Comparison of ENCODE assay signal across 16 cellular contexts in genomic region chr1:183891158-183891557, GRCh38.
DNase-seq lines count a peak whose midpoint lies in the region; ATAC-seq, FAIRE-seq and TF ChIP-seq lines count a peak whose summit lies in the region.
"Had no signal": no experiment of that assay in that cellular context is flagged by ENCODE, and none has a peak within 500 bp of the region (broad histone marks: within the 10 kb centered on the region; RNA-seq: fewer than 3 reads in every experiment).

No MANE protein-coding gene starts in this region.

- SMC1A ChIA-PET in GM12878 (lab: Charles Lee; ENCODE audit: uncharacterized antibody, unreplicated experiment) = interaction anchor here (0.6 to 12.0 kb wide), 16 partner anchors 9 to 217 kb away, joined by 3 to 134 read pairs (median 3); no protein-coding TSS in a partner anchor

- BruUV-seq in GM12878 (replicated peaks; lab: Mats Ljungman, UMichigan) = no TSS peak

- no peak for TF ChIP-seq POLR2A in GM12878 (IDR thresholded peaks at IDR 0.05; ENCODE audit: low read depth, low read length)

- POLR2A ChIA-PET in GM12878 (lab: Charles Lee) = interaction anchor here (1.6 kb wide), 2 partner anchors 9 to 20 kb away, joined by 3 to 6 read pairs; no protein-coding TSS in a partner anchor

- no peak for TF ChIP-seq EP300 in GM12878 (IDR thresholded peaks at IDR 0.05; ENCODE audit: borderline replicate concordance in 1 of 2, control insufficient read depth in 1 of 2, low read depth in 2 of 2, low read length in 2 of 2)

- H3K36me3 ChIP-seq in GM12878 (ENCODE audit: control insufficient read depth in 2 of 2, insufficient read depth in 2 of 2, low read length in 1 of 2) (peaks cover 7 to 35% of the 10 kb centered on the region in 2 experiments), MG63 (no peaks in the 10 kb centered on the region)
- H3K36me3 ChIP-seq: BE2C had no signal

- 93% methylated on average over 1 of the region's 1 CpG for WGBS in GM12878 (ENCODE audit: insufficient coverage, insufficient replicate concordance, low lambda C conversion rate, missing lambda C conversion rate)

- RAD21 ChIA-PET in GM12878 (lab: Charles Lee; ENCODE audit: unreplicated experiment) = interaction anchor here (0.7 to 1.0 kb wide), 3 partner anchors 20 to 152 kb away, joined by 3 read pairs; no protein-coding TSS in a partner anchor

- no peak for FAIRE-seq in GM12878 (lab: Jason Lieb, UNC)

- H2AFZ ChIP-seq in GM12878 (ENCODE audit: control insufficient read depth, low read depth, low read length) = no peak overlapping the region

- intact Hi-C loops in GM12878 (cut with micrococcal nuclease; ENCODE audit: unreplicated experiment) = no loop called here

- peak overlapping the region; percentile 65 for H3K4me2 ChIP-seq in GM12878 (ENCODE audit: control insufficient read depth, insufficient read depth)

- no peak for TF ChIP-seq RAD21 in GM12878 (IDR thresholded peaks at IDR 0.05; ENCODE audit: insufficient read depth, low read depth, low read length)

- H3K9me3 ChIP-seq in GM12878 (replicated peaks; ENCODE audit: control insufficient read depth, insufficient read depth, low read length) (no peaks in the 10 kb centered on the region; the same call in 2 of the 3 replicates), MG63 (no peaks in the 10 kb centered on the region)
- H3K9me3 ChIP-seq: BE2C had no signal

- DNase-seq in GM12878 (ENCODE audit: low read depth, low spot score) (no peak), omental fat pad (ENCODE audit: low spot score) (no peak), MG63 (no peak)
- no peak for DNase-seq in effector CD4-positive, alpha-beta T cell
- DNase-seq: activated naive CD4-positive, alpha-beta T cell treated with anti-CD3 and anti-CD28 coated beads, Interleukin-2, amount 10 ng/mL, durations not matched to agents 7 days and 5 days; BE2C; caudate nucleus; mesenchymal stem cell; posterior cingulate gyrus; T1000 had no signal

- peaks cover 69% of the 10 kb centered on the region for H3K4me1 ChIP-seq in GM12878 (ENCODE audit: control insufficient read depth, insufficient read depth, low read length)

- ATAC-seq in GM18858 (IDR thresholded peaks at IDR 0.05; ENCODE audit: unreplicated experiment) (peak; percentile 76), GM21526 (IDR thresholded peaks at IDR 0.05; ENCODE audit: low FRiP score, unreplicated experiment) (peak; percentile 54), HG03066 (IDR thresholded peaks at IDR 0.05; ENCODE audit: low read depth, unreplicated experiment) (peak; percentile 78), GM12878 (peak; percentile 79), GM19455 (IDR thresholded peaks at IDR 0.05; ENCODE audit: unreplicated experiment) (no peak), omental fat pad (ENCODE audit: low FRiP score) (no peak)
- ATAC-seq: esophagus mucosa, Panc1 had no signal

- H3K27ac ChIP-seq in GM12878 (ENCODE audit: control insufficient read depth, insufficient read depth) = peak overlapping the region; percentile 56

- H3K27me3 ChIP-seq in GM12878 (replicated peaks in 1 of 2; ENCODE audit: control insufficient read depth in 2 of 2, insufficient read depth in 2 of 2, low read length in 1 of 2) = no peaks in the 10 kb centered on the region
- H3K27me3 ChIP-seq in MG63 = no peaks in the 10 kb centered on the region
- H3K27me3 ChIP-seq: BE2C had no signal

- peak overlapping the region; percentile 8; the same call in 1 of the 2 replicates for H3K9ac ChIP-seq in GM12878 (ENCODE audit: control insufficient read depth, insufficient read depth, low read length)

- H4K20me1 ChIP-seq in GM12878 (ENCODE audit: control insufficient read depth, insufficient read depth) = no peaks in the 10 kb centered on the region

- H3K79me2 ChIP-seq in GM12878 (ENCODE audit: control insufficient read depth, insufficient read depth, low read length) = no peaks in the 10 kb centered on the region; the same call in 1 of the 2 replicates

- in situ Hi-C loops in GM12878 (cut with MboI) = no loop called here

- CTCF ChIA-PET in GM12878 (lab: Yijun Ruan, JAX) = interaction anchor here (1.2 to 7.2 kb wide), 4 partner anchors 17 to 236 kb away, joined by 5 to 44 read pairs (median 6); no protein-coding TSS in a partner anchor

- no peak overlapping the region for H3K4me3 ChIP-seq in GM12878
- H3K4me3 ChIP-seq in MG63 = no peak overlapping the region

- TF ChIP-seq CTCF in GM12878 (IDR thresholded peaks at IDR 0.05 in 2 of 3, conservative IDR thresholded peaks at IDR 0.05 in 1 of 3; ENCODE audit: control insufficient read depth in 2 of 3, extremely low read depth in 1 of 3, insufficient read depth in 1 of 3, low read depth in 3 of 3, low read length in 3 of 3) (no peak), omental fat pad (IDR thresholded peaks at IDR 0.05) (no peak)

TF ChIP-seq in GM12878, 131 proteins besides CTCF, POLR2A, EP300 and RAD21 (continues in another document):
- no peak for TF ChIP-seq CHD4 (IDR thresholded peaks at IDR 0.05)
- TF ChIP-seq USF2 (IDR thresholded peaks at IDR 0.05; ENCODE audit: borderline replicate concordance, low read depth, low read length) = no peak
- TF ChIP-seq, protein P1, sequence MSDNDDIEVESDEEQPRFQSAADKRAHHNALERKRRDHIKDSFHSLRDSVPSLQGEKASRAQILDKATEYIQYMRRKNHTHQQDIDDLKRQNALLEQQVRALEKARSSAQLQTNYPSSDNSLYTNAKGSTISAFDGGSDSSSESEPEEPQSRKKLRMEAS (IDR thresholded peaks at IDR 0.05; ENCODE audit: low read depth, low read length) = no peak
- peak; percentile 48; the same call in 1 of the 2 replicates for TF ChIP-seq PML (IDR thresholded peaks at IDR 0.05; ENCODE audit: low read length)
- TF ChIP-seq TARDBP (IDR thresholded peaks at IDR 0.05; ENCODE audit: borderline replicate concordance) = no peak
- no peak for TF ChIP-seq CEBPZ (IDR thresholded peaks at IDR 0.05; ENCODE audit: low read depth, low read length)
- no peak for TF ChIP-seq ZBTB11 (CRISPR knock-in tag; IDR thresholded peaks at IDR 0.05)
- no peak for TF ChIP-seq RFX5 (IDR thresholded peaks at IDR 0.05; ENCODE audit: low read depth, low read length)
- TF ChIP-seq SMARCA5 (IDR thresholded peaks at IDR 0.05) = no peak
- TF ChIP-seq FOXM1 (IDR thresholded peaks at IDR 0.05; ENCODE audit: low read depth, low read length) = no peak
- TF ChIP-seq POU2F2 (IDR thresholded peaks at IDR 0.05; ENCODE audit: borderline replicate concordance, low read depth, low read length) = peak; percentile 75; the same call in 1 of the 3 replicates
- TF ChIP-seq RBBP5 (conservative IDR thresholded peaks at IDR 0.05) = no peak

Comparison
In these comparisons a context has a peak if more than half of its experiments do, and no peak if none do; other contexts are left out.
1. ATAC-seq: peak in GM18858 (single experiment), GM21526 (single experiment), HG03066 (single experiment) and GM12878 (single experiment); none in GM19455 (single experiment) and omental fat pad (single experiment).